8 cellular contexts compared by ENCODE assay signal in the genomic region with DNA sequence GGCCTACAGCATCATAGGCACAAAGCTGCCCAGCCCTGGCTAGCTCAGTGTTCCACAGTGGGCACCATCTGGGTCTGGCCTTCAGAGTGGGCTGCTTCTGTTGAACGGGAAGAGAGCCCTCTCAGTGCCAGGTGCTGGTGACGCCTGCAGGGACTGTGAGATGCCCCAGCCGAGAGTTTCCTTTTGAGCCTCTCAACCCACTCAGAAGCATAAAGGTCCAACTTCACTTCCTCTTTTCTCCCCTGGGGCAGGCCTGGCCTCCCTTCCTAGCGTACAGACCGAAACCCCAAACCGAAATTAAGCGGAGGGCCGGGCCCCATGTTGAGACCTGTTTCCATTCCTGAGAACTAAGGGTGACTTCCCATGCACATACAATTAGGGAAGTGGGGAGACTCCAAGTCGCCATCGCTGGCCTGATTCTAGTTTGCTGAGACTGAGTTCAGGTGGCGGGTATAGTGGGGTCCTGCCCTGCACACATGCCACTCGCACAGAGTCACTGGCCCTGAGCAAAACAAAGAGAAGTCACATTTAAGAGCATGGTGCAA. TPM values are rescaled to one million over a fixed set of nuclear protein-coding genes. Genes with fewer than 3 reads are reported as not detected.
DNase-seq lines count a peak whose midpoint lies in the region; ATAC-seq, FAIRE-seq and TF ChIP-seq lines count a peak whose summit lies in the region.

No MANE protein-coding gene starts in this region.

- H3K27ac ChIP-seq in RWPE1 (peak overlapping the region; percentile 12), left lung (peak overlapping the region; percentile 29 to 70)

- intact Hi-C loops in left lung (cut with DNase I) = no loop called here

- no peaks in the 10 kb centered on the region for H3K9me3 ChIP-seq in left lung

- no peak for TF ChIP-seq POLR2A in H54 (IDR thresholded peaks at IDR 0.05; ENCODE audit: low read depth, low read length)

- peaks cover 0 to 83% of the 10 kb centered on the region in 2 donors for H3K36me3 ChIP-seq in left lung

- no peaks in the 10 kb centered on the region for H3K27me3 ChIP-seq in left lung

- peak; percentile 87 for ATAC-seq in GM19025 (IDR thresholded peaks at IDR 0.05; ENCODE audit: low read depth, unreplicated experiment)
- ATAC-seq in HG02884 (IDR thresholded peaks at IDR 0.05; ENCODE audit: unreplicated experiment) = peak; percentile 80
- peak; percentile 69 for ATAC-seq in left lung
- ATAC-seq in GM18519 (IDR thresholded peaks at IDR 0.05; ENCODE audit: low FRiP score, unreplicated experiment) = no peak

- CTCF ChIA-PET in RWPE1 (lab: Yijun Ruan, JAX) = no interaction called here

- FAIRE-seq in H54 (lab: Jason Lieb, UNC) = no peak

- TF ChIP-seq CTCF in RWPE1 (conservative IDR thresholded peaks at IDR 0.05; ENCODE audit: low read depth) = no peak
- no peak for TF ChIP-seq CTCF in left lung (IDR thresholded peaks at IDR 0.05)

- peaks cover 4 to 66% of the 10 kb centered on the region in 2 donors for H3K4me1 ChIP-seq in left lung

- DNase-seq in RWPE1 (ENCODE audit: low spot score) (no peak), left lung (peak in 1 of 2 donors; percentile 69), foreskin melanocyte (no peak), H54 (ENCODE audit: insufficient read length, low spot score) (no peak), epidermal melanocyte (ENCODE audit: insufficient read length, low spot score) (no peak)

- H3K4me3 ChIP-seq in left lung = no peak overlapping the region

- POLR2A ChIA-PET in RWPE1 (lab: Yijun Ruan, JAX; ENCODE audit: low non-redundant PET) = no interaction called here

RNA-seq across cellular contexts. Expression of gene RAB8A, which starts 6.9 kb away (rescaled TPM):
- total RNA-seq in left lung = 10 to 100 TPM; 70.7 to 88.8 TPM

RNA-seq across cellular contexts. Expression of gene HSH2D, which starts 24.9 kb away (rescaled TPM):
- 1 to 10 TPM; 7.1 to 8.5 TPM for total RNA-seq in left lung

RNA-seq across cellular contexts. Expression of gene TPM4, which starts 42.3 kb away (rescaled TPM):
- total RNA-seq in left lung = 100 to 1,000 TPM; 437 to 536 TPM

RNA-seq across cellular contexts. Expression of gene CIB3, which starts 54.8 kb away (rescaled TPM):
- not detected for total RNA-seq in left lung
